14 cellular contexts compared by ENCODE assay signal in the genomic region with DNA sequence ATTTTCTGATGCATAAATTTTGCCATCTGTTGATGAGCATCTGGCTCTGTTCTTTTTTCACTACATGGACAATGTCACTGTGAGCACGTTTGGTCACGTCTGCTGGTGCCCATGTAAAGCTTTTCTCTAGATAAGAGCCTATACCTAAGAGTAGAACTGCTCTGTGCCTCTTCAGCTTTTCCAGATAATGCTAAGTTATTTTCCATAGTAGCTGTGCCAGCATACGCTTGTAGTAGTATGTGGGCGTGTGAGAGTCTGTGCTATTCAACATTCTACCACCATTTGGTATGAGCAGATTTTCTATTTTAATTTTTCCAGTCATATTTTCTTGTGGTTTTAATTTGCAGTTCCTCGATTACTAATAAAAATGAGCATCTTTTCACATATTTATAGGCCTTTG. TPM values are rescaled to one million over a fixed set of nuclear protein-coding genes. Genes with fewer than 3 reads are reported as not detected.
DNase-seq lines count a peak whose midpoint lies in the region; ATAC-seq and TF ChIP-seq lines count a peak whose summit lies in the region.
"Had no signal": no experiment of that assay in that cellular context is flagged by ENCODE, and none has a peak within 500 bp of the region (broad histone marks: within the 10 kb centered on the region; RNA-seq: fewer than 3 reads in every experiment).

No MANE protein-coding gene starts in this region.

- peak; percentile 49 for ATAC-seq in activated T-helper 17 cell treated with anti-CD3 and anti-CD28 coated beads, Interleukin-2, amount 50 U/mL, for 72 hours (replicated peaks)
- no peak for ATAC-seq in psoas muscle
- ATAC-seq in GM21576 (IDR thresholded peaks at IDR 0.05; ENCODE audit: unreplicated experiment) = no peak
- ATAC-seq: HCT116 had no signal

- intact Hi-C loops in psoas muscle (cut with DNase I) = no loop called here

- TF ChIP-seq CTCF in psoas muscle (IDR thresholded peaks at IDR 0.05) = no peak

- H3K9me3 ChIP-seq in psoas muscle = no peaks in the 10 kb centered on the region

- H3K4me1 Mint-ChIP-seq in activated T-helper 17 cell treated with anti-CD3 and anti-CD28 coated beads, Interleukin-2, amount 50 U/mL, for 72 hours = peaks cover 9% of the 10 kb centered on the region
- H3K4me1 Mint-ChIP-seq in activated T-cell treated with anti-CD3 and anti-CD28 coated beads, Interleukin-2, amount 50 U/mL, for 24 hours (ENCODE audit: low read depth) = peaks cover 20% of the 10 kb centered on the region

- H3K9me3 Mint-ChIP-seq in activated T-helper 17 cell treated with anti-CD3 and anti-CD28 coated beads, Interleukin-2, amount 50 U/mL, for 72 hours = no peaks in the 10 kb centered on the region
- H3K9me3 Mint-ChIP-seq in activated T-cell treated with anti-CD3 and anti-CD28 coated beads, Interleukin-2, amount 50 U/mL, for 24 hours = no peaks in the 10 kb centered on the region
- H3K9me3 Mint-ChIP-seq: activated CD4-positive, alpha-beta T cell treated with anti-CD3 and anti-CD28 coated beads, Interleukin-2, amount 10 ng/mL, durations not matched to agents 7 days and 5 days; activated T-helper 1 cell treated with anti-CD3 and anti-CD28 coated beads, Interleukin-12 subunit alpha, Interleukin-12 subunit beta, Interleukin-2, Interleukin-4 antibody, amounts not matched to agents 30 ng/mL and 10 ng/mL and 1 ng/mL, durations not matched to agents 14 hours and 24 hours and 36 hours had no signal

- WGBS in psoas muscle, 3 donors = 84 to 87% (median 85%) methylated on average over 5 of the region's 5 CpGs

- peaks cover 0 to 83% of the 10 kb centered on the region in 2 donors for H3K36me3 ChIP-seq in psoas muscle (ENCODE audit: insufficient read depth in 1 of 2, low read depth in 1 of 2)

- no peak overlapping the region for H3K27ac ChIP-seq in psoas muscle

- DNase-seq in Ammon's horn (ENCODE audit: low spot score) (peak; percentile 57), fibroblast of gingiva (ENCODE audit: low read depth) (peak; percentile 19), occipital lobe (lab: John Stamatoyannopoulos, UW) (peak; percentile 1), psoas muscle (no peak)
- no peak for DNase-seq in activated T-cell treated with anti-CD3 and anti-CD28 coated beads, Interleukin-2, amount 50 U/mL, for 24 hours
- no peak for DNase-seq in stimulated activated CD4-positive, alpha-beta T cell treated with anti-CD3 and anti-CD28 coated beads, Interleukin-4, amount 100 ng/mL, for 4 hours
- DNase-seq: activated CD4-positive, alpha-beta T cell treated with anti-CD3 and anti-CD28 coated beads, Interleukin-2, amount 10 ng/mL, durations not matched to agents 7 days and 5 days; NCI-H1048; T1000 had no signal

- no peak overlapping the region for H3K4me3 Mint-ChIP-seq in activated T-helper 17 cell treated with anti-CD3 and anti-CD28 coated beads, Interleukin-2, amount 50 U/mL, for 72 hours
- H3K4me3 Mint-ChIP-seq in activated T-cell treated with anti-CD3 and anti-CD28 coated beads, Interleukin-2, amount 50 U/mL, for 24 hours = no peak overlapping the region
- H3K4me3 Mint-ChIP-seq: activated CD4-positive, alpha-beta T cell treated with anti-CD3 and anti-CD28 coated beads, Interleukin-2, amount 10 ng/mL, durations not matched to agents 7 days and 5 days; activated T-helper 1 cell treated with anti-CD3 and anti-CD28 coated beads, Interleukin-12 subunit alpha, Interleukin-12 subunit beta, Interleukin-2, Interleukin-4 antibody, amounts not matched to agents 30 ng/mL and 10 ng/mL and 1 ng/mL, durations not matched to agents 14 hours and 24 hours and 36 hours; B cell had no signal

- no peak overlapping the region for H3K4me3 ChIP-seq in psoas muscle

- peaks cover 81% of the 10 kb centered on the region for H3K36me3 Mint-ChIP-seq in activated T-helper 17 cell treated with anti-CD3 and anti-CD28 coated beads, Interleukin-2, amount 50 U/mL, for 72 hours (ENCODE audit: low read depth)
- H3K36me3 Mint-ChIP-seq in activated T-cell treated with anti-CD3 and anti-CD28 coated beads, Interleukin-2, amount 50 U/mL, for 24 hours (ENCODE audit: low read depth) = peaks cover 80% of the 10 kb centered on the region

- no peaks in the 10 kb centered on the region for H3K4me1 ChIP-seq in psoas muscle

- H3K27me3 ChIP-seq in psoas muscle (ENCODE audit: insufficient read depth in 3 of 3, low read length in 2 of 3) = no peaks in the 10 kb centered on the region

- no peaks in the 10 kb centered on the region for H3K27me3 Mint-ChIP-seq in activated T-helper 17 cell treated with anti-CD3 and anti-CD28 coated beads, Interleukin-2, amount 50 U/mL, for 72 hours
- H3K27me3 Mint-ChIP-seq in activated T-cell treated with anti-CD3 and anti-CD28 coated beads, Interleukin-2, amount 50 U/mL, for 24 hours = no peaks in the 10 kb centered on the region
- H3K27me3 Mint-ChIP-seq: activated CD4-positive, alpha-beta T cell treated with anti-CD3 and anti-CD28 coated beads, Interleukin-2, amount 10 ng/mL, durations not matched to agents 7 days and 5 days; B cell had no signal

- H3K27ac Mint-ChIP-seq in activated T-helper 17 cell treated with anti-CD3 and anti-CD28 coated beads, Interleukin-2, amount 50 U/mL, for 72 hours = no peak overlapping the region
- H3K27ac Mint-ChIP-seq in activated T-cell treated with anti-CD3 and anti-CD28 coated beads, Interleukin-2, amount 50 U/mL, for 24 hours = no peak overlapping the region
- H3K27ac Mint-ChIP-seq: activated CD4-positive, alpha-beta T cell treated with anti-CD3 and anti-CD28 coated beads, Interleukin-2, amount 10 ng/mL, durations not matched to agents 7 days and 5 days; activated T-helper 1 cell treated with anti-CD3 and anti-CD28 coated beads, Interleukin-12 subunit alpha, Interleukin-12 subunit beta, Interleukin-2, Interleukin-4 antibody, amounts not matched to agents 30 ng/mL and 10 ng/mL and 1 ng/mL, durations not matched to agents 14 hours and 24 hours and 36 hours; B cell had no signal

RNA-seq across cellular contexts. Expression of a gene that starts 33.2 kb away (rescaled TPM):
- total RNA-seq in activated T-helper 17 cell treated with anti-CD3 and anti-CD28 coated beads, Interleukin-2, amount 50 U/mL, for 72 hours = 10 to 100 TPM; 38.2 to 40.8 TPM
- total RNA-seq in occipital lobe (43.2 TPM), psoas muscle (10 to 100 TPM; 27.8 to 34.6 (median 32.4) TPM)
- polyA plus RNA-seq in psoas muscle = 10 to 100 TPM; 12.6 to 20.2 (median 13.6) TPM

Comparison
In these comparisons a context has a peak if more than half of its experiments do, and no peak if none do; other contexts are left out.
1. DNase-seq: peak in Ammon's horn (single experiment), fibroblast of gingiva (single experiment) and occipital lobe (single experiment); none in psoas muscle (0 of 2), activated T-cell treated with anti-CD3 and anti-CD28 coated beads, Interleukin-2, amount 50 U/mL, for 24 hours (single experiment) and stimulated activated CD4-positive, alpha-beta T cell treated with anti-CD3 and anti-CD28 coated beads, Interleukin-4, amount 100 ng/mL, for 4 hours (0 of 2).